In genomic region chr14:105418269-105419054, GRCh38 we compare ENCODE assay signal across 1 cellular context.
TF ChIP-seq lines count a peak whose summit lies in the region.

No MANE protein-coding gene starts in this region.

TF ChIP-seq in HepG2, 621 proteins besides CTCF, POLR2A, EP300 and RAD21:
- peak; percentile 0 for TF ChIP-seq DZIP1 (CRISPR knock-in tag; IDR thresholded peaks at IDR 0.05)
- TF ChIP-seq KLF13 (CRISPR knock-in tag; IDR thresholded peaks at IDR 0.05): 0 out of 2 replicates have a peak, but pooled peaks have one; percentile 3
- 0 out of 2 replicates have a peak, but pooled peaks have one; percentile 2 for TF ChIP-seq ZNF546 (CRISPR knock-in tag; conservative IDR thresholded peaks at IDR 0.05)
- TF ChIP-seq ETV5 (CRISPR knock-in tag; IDR thresholded peaks at IDR 0.05; ENCODE audit: borderline replicate concordance): 0 out of 2 replicates have a peak, but pooled peaks have one; percentile 9
- 0 out of 2 replicates have a peak, but pooled peaks have one; percentile 14 for TF ChIP-seq HBP1 (CRISPR knock-in tag; IDR thresholded peaks at IDR 0.05; ENCODE audit: low read depth)
- TF ChIP-seq WIZ (CRISPR knock-in tag; IDR thresholded peaks at IDR 0.05): 0 out of 2 replicates have a peak, but pooled peaks have one; percentile 36
- TF ChIP-seq HIVEP1 (CRISPR knock-in tag; IDR thresholded peaks at IDR 0.05): peak; percentile 13; the same call in 1 of the 2 replicates
- peak; percentile 9; the same call in 1 of the 2 replicates for TF ChIP-seq SNAPC4 (CRISPR knock-in tag; IDR thresholded peaks at IDR 0.05)
- 0 out of 2 replicates have a peak, but pooled peaks have one; percentile 56 for TF ChIP-seq CAMTA2 (CRISPR knock-in tag; IDR thresholded peaks at IDR 0.05; ENCODE audit: borderline replicate concordance)
- peak; percentile 56; the same call in 1 of the 2 replicates for TF ChIP-seq ZNF776 (CRISPR knock-in tag; IDR thresholded peaks at IDR 0.05)
- 0 out of 2 replicates have a peak, but pooled peaks have one; percentile 13 for TF ChIP-seq ZNF607 (CRISPR knock-in tag; IDR thresholded peaks at IDR 0.05; ENCODE audit: borderline replicate concordance)
- TF ChIP-seq SOX6 (IDR thresholded peaks at IDR 0.05): no peak
- TF ChIP-seq SOX6 (CRISPR knock-in tag; IDR thresholded peaks at IDR 0.05): peak; percentile 2; the same call in 1 of the 2 replicates
- TF ChIP-seq HMG20A (CRISPR knock-in tag; IDR thresholded peaks at IDR 0.05; ENCODE audit: borderline replicate concordance): no peak
- no peak for TF ChIP-seq ZNF512B (CRISPR knock-in tag; IDR thresholded peaks at IDR 0.05; ENCODE audit: borderline replicate concordance)
- TF ChIP-seq MED8 (CRISPR knock-in tag; IDR thresholded peaks at IDR 0.05; ENCODE audit: insufficient replicate concordance): peak; percentile 1
- TF ChIP-seq, protein P1, sequence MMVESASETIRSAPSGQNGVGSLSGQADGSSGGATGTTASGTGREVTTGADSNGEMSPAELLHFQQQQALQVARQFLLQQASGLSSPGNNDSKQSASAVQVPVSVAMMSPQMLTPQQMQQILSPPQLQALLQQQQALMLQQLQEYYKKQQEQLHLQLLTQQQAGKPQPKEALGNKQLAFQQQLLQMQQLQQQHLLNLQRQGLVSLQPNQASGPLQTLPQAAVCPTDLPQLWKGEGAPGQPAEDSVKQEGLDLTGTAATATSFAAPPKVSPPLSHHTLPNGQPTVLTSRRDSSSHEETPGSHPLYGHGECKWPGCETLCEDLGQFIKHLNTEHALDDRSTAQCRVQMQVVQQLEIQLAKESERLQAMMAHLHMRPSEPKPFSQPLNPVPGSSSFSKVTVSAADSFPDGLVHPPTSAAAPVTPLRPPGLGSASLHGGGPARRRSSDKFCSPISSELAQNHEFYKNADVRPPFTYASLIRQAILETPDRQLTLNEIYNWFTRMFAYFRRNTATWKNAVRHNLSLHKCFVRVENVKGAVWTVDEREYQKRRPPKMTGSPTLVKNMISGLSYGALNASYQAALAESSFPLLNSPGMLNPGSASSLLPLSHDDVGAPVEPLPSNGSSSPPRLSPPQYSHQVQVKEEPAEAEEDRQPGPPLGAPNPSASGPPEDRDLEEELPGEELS (CRISPR knock-in tag; IDR thresholded peaks at IDR 0.05): no peak
- 0 out of 2 replicates have a peak, but pooled peaks have one; percentile 8 for TF ChIP-seq ZNF616 (CRISPR knock-in tag; IDR thresholded peaks at IDR 0.05; ENCODE audit: low read depth)
- TF ChIP-seq ELF4 (CRISPR knock-in tag; IDR thresholded peaks at IDR 0.05; ENCODE audit: borderline replicate concordance): no peak
- TF ChIP-seq ZNF749 (CRISPR knock-in tag; IDR thresholded peaks at IDR 0.05; ENCODE audit: borderline replicate concordance): peak; percentile 37; the same call in 1 of the 2 replicates
- no peak for TF ChIP-seq ZFP36L1 (CRISPR knock-in tag; IDR thresholded peaks at IDR 0.05)
- TF ChIP-seq TEAD3 (CRISPR knock-in tag; optimal IDR thresholded peaks at IDR 0.05; ENCODE audit: borderline replicate concordance): no peak
- 0 out of 2 replicates have a peak, but pooled peaks have one; percentile 6 for TF ChIP-seq ZNF44 (CRISPR knock-in tag; IDR thresholded peaks at IDR 0.05)
- peak; percentile 53; the same call in 1 of the 2 replicates for TF ChIP-seq SNAI1 (CRISPR knock-in tag; IDR thresholded peaks at IDR 0.05; ENCODE audit: borderline replicate concordance)
- TF ChIP-seq, protein P2, sequence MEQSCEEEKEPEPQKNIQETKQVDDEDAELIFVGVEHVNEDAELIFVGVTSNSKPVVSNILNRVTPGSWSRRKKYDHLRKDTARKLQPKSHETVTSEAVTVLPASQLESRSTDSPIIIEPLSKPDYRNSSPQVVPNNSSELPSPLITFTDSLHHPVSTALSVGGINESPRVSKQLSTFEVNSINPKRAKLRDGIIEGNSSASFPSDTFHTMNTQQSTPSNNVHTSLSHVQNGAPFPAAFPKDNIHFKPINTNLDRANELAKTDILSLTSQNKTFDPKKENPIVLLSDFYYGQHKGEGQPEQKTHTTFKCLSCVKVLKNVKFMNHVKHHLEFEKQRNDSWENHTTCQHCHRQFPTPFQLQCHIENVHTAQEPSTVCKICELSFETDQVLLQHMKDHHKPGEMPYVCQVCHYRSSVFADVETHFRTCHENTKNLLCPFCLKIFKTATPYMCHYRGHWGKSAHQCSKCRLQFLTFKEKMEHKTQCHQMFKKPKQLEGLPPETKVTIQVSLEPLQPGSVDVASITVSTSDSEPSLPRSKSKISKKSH (CRISPR knock-in tag; IDR thresholded peaks at IDR 0.05; ENCODE audit: borderline replicate concordance): peak; percentile 80
